Comparison of ENCODE assay signal across 18 cellular contexts in genomic region chr11:32566527-32566926, GRCh38. TPM values are rescaled to one million over a fixed set of nuclear protein-coding genes. Genes with fewer than 3 reads are reported as not detected.
DNase-seq lines count a peak whose midpoint lies in the region; ATAC-seq and TF ChIP-seq lines count a peak whose summit lies in the region.
"Had no signal": no experiment of that assay in that cellular context is flagged by ENCODE, and none has a peak within 500 bp of the region (broad histone marks: within the 10 kb centered on the region; RNA-seq: fewer than 3 reads in every experiment).

No MANE protein-coding gene starts in this region.

- TF ChIP-seq CTCF in choroid plexus epithelial cell (conservative IDR thresholded peaks at IDR 0.05; ENCODE audit: low read depth, low read length): no peak

- peak overlapping the region in 6 of 8 donors; percentile 8 to 61 (median 18) for H3K4me3 Mint-ChIP-seq in CD4-positive, alpha-beta memory T cell
- H3K4me3 Mint-ChIP-seq: H9 had no signal

- intact Hi-C loops in CD4-positive, alpha-beta memory T cell (cut with micrococcal nuclease): no loop called here

- H3K27me3 Mint-ChIP-seq in CD4-positive, alpha-beta memory T cell: peaks cover 8 to 9% of the 10 kb centered on the region in 2 donors

- peaks cover 0 to 2% (median 0%) of the 10 kb centered on the region in 8 donors for H3K9me3 Mint-ChIP-seq in CD4-positive, alpha-beta memory T cell
- H3K9me3 Mint-ChIP-seq: H9 had no signal

- no peaks in the 10 kb centered on the region for H3K36me3 ChIP-seq in CD4-positive, alpha-beta memory T cell (ENCODE audit: insufficient read depth, low read length)
- H3K36me3 ChIP-seq: SJCRH30 had no signal

- H3K27ac ChIP-seq in CD4-positive, alpha-beta memory T cell (ENCODE audit: low read depth, low read length): no peak overlapping the region
- H3K27ac ChIP-seq: 22Rv1, PC-9, SJCRH30 had no signal

- H3K27me3 ChIP-seq in CD4-positive, alpha-beta memory T cell (ENCODE audit: insufficient read depth, low read length): no peaks in the 10 kb centered on the region
- H3K27me3 ChIP-seq: SJCRH30 had no signal

- H3K27ac Mint-ChIP-seq in CD4-positive, alpha-beta memory T cell: peak overlapping the region in 1 of 7 donors; percentile 48
- H3K27ac Mint-ChIP-seq: H9 had no signal

- peaks cover 6 to 15% (median 8%) of the 10 kb centered on the region in 4 donors for H3K4me1 Mint-ChIP-seq in CD4-positive, alpha-beta memory T cell

- no peaks in the 10 kb centered on the region for H3K9me3 ChIP-seq in CD4-positive, alpha-beta memory T cell (ENCODE audit: control insufficient read depth in 1 of 2, low read length in 2 of 2)
- H3K9me3 ChIP-seq: SJCRH30 had no signal

- no peaks in the 10 kb centered on the region for H3K36me3 Mint-ChIP-seq in CD4-positive, alpha-beta memory T cell

- peak; percentile 53 to 68 for ATAC-seq in activated CD4-positive, CD25-positive, alpha-beta regulatory T cell treated with anti-CD3 and anti-CD28 coated beads, Interleukin-2, amount 50 U/mL, for 24 hours
- no peak for ATAC-seq in GM18867 (IDR thresholded peaks at IDR 0.05; ENCODE audit: unreplicated experiment)
- ATAC-seq in HG02798 (IDR thresholded peaks at IDR 0.05; ENCODE audit: poor library complexity, unreplicated experiment): no peak

- POLR2A ChIA-PET in CD4-positive, alpha-beta memory T cell (lab: Charles Lee; ENCODE audit: partially characterized antibody): no interaction called here

- H3K4me1 ChIP-seq in CD4-positive, alpha-beta memory T cell (ENCODE audit: insufficient read depth, low read length): peaks cover 6% of the 10 kb centered on the region
- H3K4me1 ChIP-seq: SJCRH30 had no signal

- no peak for DNase-seq in activated CD4-positive, CD25-positive, alpha-beta regulatory T cell (lab: John Stamatoyannopoulos, UW)
- no peak for DNase-seq in CD4-positive, alpha-beta memory T cell
- DNase-seq in M059J (ENCODE audit: low read depth): peak; percentile 42
- peak; percentile 18 for DNase-seq in choroid plexus epithelial cell (ENCODE audit: low read depth)
- no peak for DNase-seq in activated gamma-delta T cell treated with Interleukin-2 at 50 U/mL for 16 hours
- DNase-seq: DMS79 treated with DMSO at 0.1 percent for 48 hours, GDM1, H9, NCI-H1436, NCI-H2029, NCI-H2171 treated with DMSO at 0.1 percent for 48 hours, NCI-H446 treated with DMSO at 0.1 percent for 48 hours, PC-9, SJCRH30 had no signal

- no peak overlapping the region for H3K4me3 ChIP-seq in CD4-positive, alpha-beta memory T cell (ENCODE audit: low read length in 2 of 2)
- H3K4me3 ChIP-seq in choroid plexus epithelial cell (ENCODE audit: low read depth, low read length): no peak overlapping the region
- H3K4me3 ChIP-seq: PC-9, SJCRH30 had no signal

- CTCF ChIA-PET in CD4-positive, alpha-beta memory T cell (lab: Charles Lee; ENCODE audit: partially characterized antibody): no interaction called here

RNA-seq across cellular contexts. Expression of gene EIF3M, which starts 17.1 kb away (rescaled TPM):
- total RNA-seq in CD4-positive, alpha-beta memory T cell: 100 to 1,000 TPM; 214 to 223 TPM
- 100 to 1,000 TPM; 303 to 321 TPM for polyA plus RNA-seq in CD4-positive, alpha-beta memory T cell
- total RNA-seq in M059J (2014; rRNA removed; shearing (Covaris generic)): 762 and 937 TPM in 2 replicates

Comparison
In these comparisons a context has a peak if more than half of its experiments do, and no peak if none do; other contexts are left out.
1. ATAC-seq: peak in activated CD4-positive, CD25-positive, alpha-beta regulatory T cell treated with anti-CD3 and anti-CD28 coated beads, Interleukin-2, amount 50 U/mL, for 24 hours (2 of 2); none in GM18867 (single experiment) and HG02798 (single experiment).
2. DNase-seq: peak in M059J (single experiment) and choroid plexus epithelial cell (single experiment); none in activated CD4-positive, CD25-positive, alpha-beta regulatory T cell (0 of 4), CD4-positive, alpha-beta memory T cell (0 of 5) and activated gamma-delta T cell treated with Interleukin-2 at 50 U/mL for 16 hours (single experiment).